In genomic region chr1:206725053-206725963, GRCh38 we compare ENCODE assay signal across 8 cellular contexts. TPM values are rescaled to one million over a fixed set of nuclear protein-coding genes. Genes with fewer than 3 reads are reported as not detected.
DNase-seq lines count a peak whose midpoint lies in the region; ATAC-seq, FAIRE-seq and TF ChIP-seq lines count a peak whose summit lies in the region.

No MANE protein-coding gene starts in this region.

- intact Hi-C loops in CD8-positive, alpha-beta T cell (cut with DNase I, micrococcal nuclease), result loop anchor here (2.0 to 5.0 kb wide), 3 partner anchors 38 to 352 kb away; no protein-coding TSS in a partner anchor
- intact Hi-C loops in kidney (cut with DNase I), result no loop called here

- no peak overlapping the region for H3K27ac ChIP-seq in CD8-positive, alpha-beta T cell (ENCODE audit: low read depth, low read length)
- no peak overlapping the region for H3K27ac ChIP-seq in kidney (ENCODE audit: low read depth in 2 of 2, low read length in 2 of 2)

- CTCF ChIA-PET in CD8-positive, alpha-beta T cell (lab: Charles Lee), result interaction anchor here (0.6 to 14.9 kb wide), 60 partner anchors 9 to 346 kb away, joined by 3 to 628 read pairs (median 7); partner anchors contain the start of genes FCMR, IKBKE and IL20
- CTCF ChIA-PET in HEK293T (lab: Yijun Ruan, JAX), result interaction anchor here (0.6 to 2.4 kb wide), 9 partner anchors 8 to 211 kb away, joined by 3 to 15 read pairs (median 3); no protein-coding TSS in a partner anchor

- H3K4me3 Mint-ChIP-seq in CD8-positive, alpha-beta T cell, result peak overlapping the region; percentile 5

- H3K36me3 ChIP-seq in CD8-positive, alpha-beta T cell (ENCODE audit: insufficient read depth, low read length), result peaks cover 11% of the 10 kb centered on the region
- H3K36me3 ChIP-seq in adipocyte (ENCODE audit: control insufficient read depth, insufficient read depth, low read length, severe bottlenecking) (peaks cover 12% of the 10 kb centered on the region), kidney (ENCODE audit: control insufficient read depth in 1 of 2, insufficient read depth in 2 of 2, low read length in 2 of 2) (peaks cover 9 to 11% of the 10 kb centered on the region in 2 donors)

- peak; percentile 57 for ATAC-seq in CD8-positive, alpha-beta T cell
- ATAC-seq in HG03378 (IDR thresholded peaks at IDR 0.05; ENCODE audit: unreplicated experiment), result no peak
- no peak for ATAC-seq in HG03460 (IDR thresholded peaks at IDR 0.05; ENCODE audit: unreplicated experiment)

- no peaks in the 10 kb centered on the region for H3K27me3 Mint-ChIP-seq in CD8-positive, alpha-beta T cell (ENCODE audit: low read depth)

- POLR2A ChIA-PET in CD8-positive, alpha-beta T cell (lab: Charles Lee), result interaction anchor here (0.6 to 1.2 kb wide), 2 partner anchors 10 to 83 kb away, joined by 3 to 4 read pairs; no protein-coding TSS in a partner anchor
- POLR2A ChIA-PET in HEK293T (lab: Yijun Ruan, JAX), result interaction anchor here (1.2 kb wide), 1 partner anchor 90 kb away, joined by 3 read pairs; the partner anchor contains the start of gene DYRK3

- no peaks in the 10 kb centered on the region for H3K27me3 ChIP-seq in CD8-positive, alpha-beta T cell (ENCODE audit: insufficient read depth, low read length)
- H3K27me3 ChIP-seq in adipocyte (replicated peaks; ENCODE audit: control insufficient read depth, insufficient read depth, low read length), result no peaks in the 10 kb centered on the region

- H3K4me3 ChIP-seq in CD8-positive, alpha-beta T cell (ENCODE audit: low read depth, low read length), result no peak overlapping the region
- H3K4me3 ChIP-seq in adipocyte (ENCODE audit: low read length) (no peak overlapping the region), kidney (ENCODE audit: low read length in 2 of 2) (no peak overlapping the region)

- H3K4me1 ChIP-seq in CD8-positive, alpha-beta T cell (ENCODE audit: insufficient read depth, low read length), result peaks cover 27% of the 10 kb centered on the region
- H3K4me1 ChIP-seq in adipocyte (ENCODE audit: control insufficient read depth, insufficient read depth, low read length), result peaks cover 56% of the 10 kb centered on the region
- peaks cover 46 to 52% of the 10 kb centered on the region in 2 donors for H3K4me1 ChIP-seq in kidney (ENCODE audit: control insufficient read depth in 1 of 2, insufficient read depth in 1 of 2, low read depth in 1 of 2, low read length in 2 of 2)

- DNase-seq in CD8-positive, alpha-beta T cell, result peak in 6 of 7 experiments; percentile 34 to 70 (median 61)
- peak; percentile 71 for DNase-seq in HEK293T (ENCODE audit: extremely low spot score)
- peak; percentile 19 for DNase-seq in SK-N-DZ (ENCODE audit: low spot score)
- DNase-seq in adipocyte (ENCODE audit: low read depth), result peak; percentile 59
- DNase-seq in kidney, result no peak
- peak; percentile 26 to 64 (median 44) for DNase-seq in stimulated activated naive CD4-positive, alpha-beta T cell (lab: John Stamatoyannopoulos, UW)

- H3K27ac Mint-ChIP-seq in CD8-positive, alpha-beta T cell, result peak overlapping the region; percentile 25

- FAIRE-seq in kidney (lab: Jason Lieb, UNC), result no peak

- H3K9me3 ChIP-seq in CD8-positive, alpha-beta T cell (ENCODE audit: low read length), result no peaks in the 10 kb centered on the region
- H3K9me3 ChIP-seq in adipocyte (ENCODE audit: control insufficient read depth, low read length), result no peaks in the 10 kb centered on the region
- no peaks in the 10 kb centered on the region for H3K9me3 ChIP-seq in kidney (ENCODE audit: control insufficient read depth in 1 of 2, low read length in 2 of 2)

- no peak overlapping the region for H3K9ac ChIP-seq in adipocyte (ENCODE audit: low read length)
- no peak overlapping the region for H3K9ac ChIP-seq in kidney (ENCODE audit: low read length in 2 of 2)

- H3K36me3 Mint-ChIP-seq in CD8-positive, alpha-beta T cell, result peaks cover 23% of the 10 kb centered on the region

- peak; percentile 47 for TF ChIP-seq CTCF in CD8-positive, alpha-beta T cell (IDR thresholded peaks at IDR 0.05)
- TF ChIP-seq CTCF in kidney (IDR thresholded peaks at IDR 0.05; ENCODE audit: borderline replicate concordance, extremely low read depth, insufficient read depth), result peak; percentile 61

- no peaks in the 10 kb centered on the region for H3K9me3 Mint-ChIP-seq in CD8-positive, alpha-beta T cell

- peaks cover 59% of the 10 kb centered on the region for H3K4me1 Mint-ChIP-seq in CD8-positive, alpha-beta T cell (ENCODE audit: low read depth)

TF ChIP-seq in HEK293T, 16 proteins besides CTCF, POLR2A, EP300 and RAD21:
- TF ChIP-seq NFRKB (IDR thresholded peaks at IDR 0.05) (no peak), PKNOX1 (IDR thresholded peaks at IDR 0.05) (peak; percentile 57; the same call in 1 of the 2 replicates)

RNA-seq across cellular contexts. Expression of gene MAPKAPK2, which starts 40.6 kb away (rescaled TPM):
- 100 to 1,000 TPM; 218 to 225 TPM for total RNA-seq in CD8-positive, alpha-beta T cell
- polyA plus RNA-seq in SK-N-DZ (2014; cell fraction: cytosol; rRNA removed), result 6.2 and 9.1 TPM in 2 replicates
- 10.9 and 15.0 TPM in 2 replicates for polyA plus RNA-seq in SK-N-DZ (2014; cell fraction: nucleus; rRNA removed)
- 113 TPM for total RNA-seq in kidney
- polyA plus RNA-seq in kidney (ENCODE audit: insufficient read depth, low read depth, low replicate concordance), result 84.5 TPM

RNA-seq across cellular contexts. Expression of gene IL19, which starts 45.3 kb away (rescaled TPM):
- not detected for total RNA-seq in CD8-positive, alpha-beta T cell
- polyA plus RNA-seq in SK-N-DZ (2014; cell fraction: cytosol; rRNA removed), result not detected in 2 replicates
- not detected in 2 replicates for polyA plus RNA-seq in SK-N-DZ (2014; cell fraction: nucleus; rRNA removed)
- 3.6 TPM for total RNA-seq in kidney
- polyA plus RNA-seq in kidney (ENCODE audit: insufficient read depth, low read depth, low replicate concordance), result 0.41 TPM

RNA-seq across cellular contexts. Expression of gene IL10, which starts 47.0 kb away (rescaled TPM):
- 1 to 10 TPM in 1 of 2 experiments, under 1 TPM in 1; 0.78 to 1.0 TPM for total RNA-seq in CD8-positive, alpha-beta T cell
- polyA plus RNA-seq in SK-N-DZ (2014; cell fraction: cytosol; rRNA removed), result not detected in 2 replicates
- polyA plus RNA-seq in SK-N-DZ (2014; cell fraction: nucleus; rRNA removed), result not detected in 2 replicates
- 2.5 TPM for total RNA-seq in kidney
- 0.49 TPM for polyA plus RNA-seq in kidney (ENCODE audit: insufficient read depth, low read depth, low replicate concordance)
